In genomic region chr19:43754562-43755255, GRCh38 we compare ENCODE assay signal across 8 cellular contexts. TPM values are rescaled to one million over a fixed set of nuclear protein-coding genes. Genes with fewer than 3 reads are reported as not detected.
A peak's percentile ranks its signal among the peaks of the same experiment; 100 is the strongest.
DNase-seq lines count a peak whose midpoint lies in the region; ATAC-seq and TF ChIP-seq lines count a peak whose summit lies in the region.

A gene with protein sequence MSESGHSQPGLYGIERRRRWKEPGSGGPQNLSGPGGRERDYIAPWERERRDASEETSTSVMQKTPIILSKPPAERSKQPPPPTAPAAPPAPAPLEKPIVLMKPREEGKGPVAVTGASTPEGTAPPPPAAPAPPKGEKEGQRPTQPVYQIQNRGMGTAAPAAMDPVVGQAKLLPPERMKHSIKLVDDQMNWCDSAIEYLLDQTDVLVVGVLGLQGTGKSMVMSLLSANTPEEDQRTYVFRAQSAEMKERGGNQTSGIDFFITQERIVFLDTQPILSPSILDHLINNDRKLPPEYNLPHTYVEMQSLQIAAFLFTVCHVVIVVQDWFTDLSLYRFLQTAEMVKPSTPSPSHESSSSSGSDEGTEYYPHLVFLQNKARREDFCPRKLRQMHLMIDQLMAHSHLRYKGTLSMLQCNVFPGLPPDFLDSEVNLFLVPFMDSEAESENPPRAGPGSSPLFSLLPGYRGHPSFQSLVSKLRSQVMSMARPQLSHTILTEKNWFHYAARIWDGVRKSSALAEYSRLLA (minus strand): TSS chr19:43754962. CDS start chr19:43750741, 4,221 bp downstream.

- H3K4me1 Mint-ChIP-seq in activated T-helper 17 cell treated with anti-CD3 and anti-CD28 coated beads, Interleukin-2, amount 50 U/mL, for 72 hours = peaks cover 60% of the 10 kb centered on the region
- H3K4me1 Mint-ChIP-seq in naive thymus-derived CD8-positive, alpha-beta T cell = peaks cover 17 to 51% (median 40%) of the 10 kb centered on the region in 4 donors
- peaks cover 50 to 85% of the 10 kb centered on the region in 2 donors for H3K4me1 Mint-ChIP-seq in stimulated activated naive B cell treated with anti-CD40 and anti-IgM and Interleukin-4, amounts not matched to agents 10 μg/mL and 1 μg/mL and 100 μg/mL, for 72 hours

- peak within 1 kb of the TSS; percentile 99 for H3K4me3 Mint-ChIP-seq in activated T-helper 17 cell treated with anti-CD3 and anti-CD28 coated beads, Interleukin-2, amount 50 U/mL, for 72 hours
- peak within 1 kb of the TSS; percentile 91 to 99 (median 96) for H3K4me3 Mint-ChIP-seq in naive thymus-derived CD8-positive, alpha-beta T cell
- peak within 1 kb of the TSS; percentile 97 to 99 for H3K4me3 Mint-ChIP-seq in stimulated activated naive B cell treated with anti-CD40 and anti-IgM and Interleukin-4, amounts not matched to agents 10 μg/mL and 1 μg/mL and 100 μg/mL, for 72 hours

- peaks cover 78% of the 10 kb centered on the region for H3K36me3 Mint-ChIP-seq in activated T-helper 17 cell treated with anti-CD3 and anti-CD28 coated beads, Interleukin-2, amount 50 U/mL, for 72 hours (ENCODE audit: low read depth)
- H3K36me3 Mint-ChIP-seq in naive thymus-derived CD8-positive, alpha-beta T cell = peaks cover 0 to 21% (median 7%) of the 10 kb centered on the region in 3 donors
- H3K36me3 Mint-ChIP-seq in stimulated activated naive B cell treated with anti-CD40 and anti-IgM and Interleukin-4, amounts not matched to agents 10 μg/mL and 1 μg/mL and 100 μg/mL, for 72 hours = peaks cover 34 to 51% of the 10 kb centered on the region in 2 donors

- peak; percentile 74 for ATAC-seq in activated T-helper 17 cell treated with anti-CD3 and anti-CD28 coated beads, Interleukin-2, amount 50 U/mL, for 72 hours (replicated peaks)
- ATAC-seq in naive thymus-derived CD8-positive, alpha-beta T cell = peak; percentile 84 to 87
- peak; percentile 73 to 82 for ATAC-seq in stimulated activated naive B cell treated with anti-CD40 and anti-IgM and Interleukin-4, amounts not matched to agents 10 μg/mL and 1 μg/mL and 100 μg/mL, for 72 hours (replicated peaks)

- H3K9me3 Mint-ChIP-seq in activated T-helper 17 cell treated with anti-CD3 and anti-CD28 coated beads, Interleukin-2, amount 50 U/mL, for 72 hours = no peaks in the 10 kb centered on the region
- no peaks in the 10 kb centered on the region for H3K9me3 Mint-ChIP-seq in naive thymus-derived CD8-positive, alpha-beta T cell
- H3K9me3 Mint-ChIP-seq in stimulated activated naive B cell treated with anti-CD40 and anti-IgM and Interleukin-4, amounts not matched to agents 10 μg/mL and 1 μg/mL and 100 μg/mL, for 72 hours = no peaks in the 10 kb centered on the region

- peak within 1 kb of the TSS; percentile 100 for H3K27ac ChIP-seq in RWPE1

- DNase-seq in EH (ENCODE audit: low read depth) (peak; percentile 98), H4 (ENCODE audit: low spot score) (peak; percentile 98), LoVo (ENCODE audit: low spot score) (peak; percentile 97), RWPE1 (ENCODE audit: low spot score) (peak; percentile 98), fibroblast of mammary gland (ENCODE audit: low read depth) (peak; percentile 98)
- peak; percentile 97 to 100 (median 99) for DNase-seq in naive thymus-derived CD8-positive, alpha-beta T cell
- peak; percentile 97 for DNase-seq in stimulated activated naive B cell treated with anti-CD40 and anti-IgM and Interleukin-4, amounts not matched to agents 10 μg/mL and 1 μg/mL and 100 μg/mL, for 72 hours

- POLR2A ChIA-PET in RWPE1 (lab: Yijun Ruan, JAX; ENCODE audit: low non-redundant PET) = interaction anchor here (0.7 to 1.3 kb wide), 3 partner anchors 10 to 1859 kb away, joined by 3 to 6 read pairs (median 3); no protein-coding TSS in a partner anchor
- POLR2A ChIA-PET in naive thymus-derived CD8-positive, alpha-beta T cell (lab: Charles Lee) = interaction anchor here (0.6 to 4.1 kb wide), 12 partner anchors 9 to 1247 kb away, joined by 3 to 30 read pairs (median 4); partner anchors contain the start of gene KCNN4

- CTCF ChIA-PET in RWPE1 (lab: Yijun Ruan, JAX) = interaction anchor here (0.6 to 2.0 kb wide), 5 partner anchors 10 to 59 kb away, joined by 3 to 8 read pairs (median 4); no protein-coding TSS in a partner anchor

- no peak for TF ChIP-seq CTCF in RWPE1 (conservative IDR thresholded peaks at IDR 0.05; ENCODE audit: low read depth)
- TF ChIP-seq CTCF in fibroblast of mammary gland (conservative IDR thresholded peaks at IDR 0.05; ENCODE audit: control insufficient read depth, insufficient read depth, low read depth, low read length) = no peak

- H3K27ac Mint-ChIP-seq in activated T-helper 17 cell treated with anti-CD3 and anti-CD28 coated beads, Interleukin-2, amount 50 U/mL, for 72 hours = peak within 1 kb of the TSS; percentile 100
- H3K27ac Mint-ChIP-seq in naive thymus-derived CD8-positive, alpha-beta T cell = peak within 1 kb of the TSS; percentile 91 to 99 (median 99)
- H3K27ac Mint-ChIP-seq in stimulated activated naive B cell treated with anti-CD40 and anti-IgM and Interleukin-4, amounts not matched to agents 10 μg/mL and 1 μg/mL and 100 μg/mL, for 72 hours = peak within 1 kb of the TSS; percentile 100

- no peaks in the 10 kb centered on the region for H3K27me3 Mint-ChIP-seq in activated T-helper 17 cell treated with anti-CD3 and anti-CD28 coated beads, Interleukin-2, amount 50 U/mL, for 72 hours
- peaks cover 0 to 4% (median 0%) of the 10 kb centered on the region in 5 donors for H3K27me3 Mint-ChIP-seq in naive thymus-derived CD8-positive, alpha-beta T cell
- no peaks in the 10 kb centered on the region for H3K27me3 Mint-ChIP-seq in stimulated activated naive B cell treated with anti-CD40 and anti-IgM and Interleukin-4, amounts not matched to agents 10 μg/mL and 1 μg/mL and 100 μg/mL, for 72 hours

- H3K4me3 ChIP-seq in fibroblast of mammary gland (ENCODE audit: control insufficient read depth, low read depth, low read length) = peak within 1 kb of the TSS; percentile 83

RNA-seq across cellular contexts. Expression of the gene that starts here (rescaled TPM):
- total RNA-seq in H4 (2014; rRNA removed; shearing (Covaris generic)) = 7.9 and 14.9 TPM in 2 replicates
- 100 to 1,000 TPM in 1 of 2 donors, 10 to 100 TPM in 1; 70.4 to 109 TPM for total RNA-seq in activated T-helper 17 cell treated with anti-CD3 and anti-CD28 coated beads, Interleukin-2, amount 50 U/mL, for 72 hours
- total RNA-seq in naive thymus-derived CD8-positive, alpha-beta T cell = 10 to 100 TPM; 48.9 to 51.9 TPM
- 1 to 10 TPM; 3.4 to 8.3 (median 8.3) TPM for polyA plus RNA-seq in naive thymus-derived CD8-positive, alpha-beta T cell

Comparison
In these comparisons a context has a peak if more than half of its experiments do, and no peak if none do; other contexts are left out.
1. Peak in every context shown above with its lines: DNase-seq, ATAC-seq, H3K4me3 ChIP-seq and H3K27ac ChIP-seq.